17 cellular contexts compared by ENCODE assay signal in the genomic region with DNA sequence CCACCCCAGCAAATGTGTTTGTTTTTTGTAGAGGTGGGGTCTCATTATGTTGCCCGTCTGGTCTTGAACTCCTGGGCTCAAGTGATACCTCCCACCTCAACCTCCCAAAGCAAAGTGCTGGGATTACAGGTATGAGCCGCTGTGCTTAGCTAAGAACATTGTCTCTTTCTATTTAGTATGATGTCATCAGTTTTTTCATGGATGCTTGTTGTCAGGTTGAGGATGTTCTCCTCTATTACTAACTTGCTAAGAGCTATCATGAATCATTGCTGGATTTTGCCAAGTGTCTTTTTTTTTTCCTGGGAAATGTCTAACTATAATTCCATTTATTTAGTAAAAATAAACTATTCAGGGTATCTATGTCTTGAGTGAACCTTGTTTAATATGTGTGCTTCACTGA. TPM values are rescaled to one million over a fixed set of nuclear protein-coding genes. Genes with fewer than 3 reads are reported as not detected.
DNase-seq lines count a peak whose midpoint lies in the region; ATAC-seq, FAIRE-seq and TF ChIP-seq lines count a peak whose summit lies in the region.
"Had no signal": no experiment of that assay in that cellular context is flagged by ENCODE, and none has a peak within 500 bp of the region (broad histone marks: within the 10 kb centered on the region; RNA-seq: fewer than 3 reads in every experiment).

No MANE protein-coding gene starts in this region.

- TF ChIP-seq EP300 in GM12878 (IDR thresholded peaks at IDR 0.05; ENCODE audit: borderline replicate concordance in 1 of 2, control insufficient read depth in 1 of 2, low read depth in 2 of 2, low read length in 2 of 2), result no peak
- TF ChIP-seq EP300 in HepG2 (IDR thresholded peaks at IDR 0.05; ENCODE audit: low read depth in 2 of 2, low read length in 2 of 2), result no peak
- no peak for TF ChIP-seq EP300 in HepG2 (CRISPR knock-in tag; IDR thresholded peaks at IDR 0.05; ENCODE audit: borderline replicate concordance)

- H3K36me3 ChIP-seq in GM12878 (ENCODE audit: control insufficient read depth in 2 of 2, insufficient read depth in 2 of 2, low read length in 1 of 2), result peaks cover 0 to 6% of the 10 kb centered on the region in 2 experiments; a peak in 3 of 4 replicates
- H3K36me3 ChIP-seq in HepG2 (replicated peaks in 1 of 2; ENCODE audit: control insufficient read depth in 1 of 2, insufficient read depth in 2 of 2, low read length in 2 of 2), result peaks cover 8 to 27% of the 10 kb centered on the region in 2 experiments

- no peak overlapping the region for H2AFZ ChIP-seq in GM12878 (ENCODE audit: control insufficient read depth, low read depth, low read length)
- no peak overlapping the region for H2AFZ ChIP-seq in HepG2 (ENCODE audit: low read length)

- H3K27me3 ChIP-seq in GM12878 (replicated peaks in 1 of 2; ENCODE audit: control insufficient read depth in 2 of 2, insufficient read depth in 2 of 2, low read length in 1 of 2) (no peaks in the 10 kb centered on the region), HepG2 (ENCODE audit: control insufficient read depth in 1 of 2, insufficient read depth in 2 of 2, low read length in 2 of 2) (no peaks in the 10 kb centered on the region)

- intact Hi-C loops in GM12878 (cut with micrococcal nuclease; ENCODE audit: unreplicated experiment) (no loop called here), HepG2 (cut with micrococcal nuclease; ENCODE audit: unreplicated experiment) (no loop called here)

- H3K27me3 Mint-ChIP-seq in type B pancreatic cell (no peaks in the 10 kb centered on the region), osteocyte (ENCODE audit: unreplicated experiment) (no peaks in the 10 kb centered on the region)
- H3K27me3 Mint-ChIP-seq in effector memory CD8-positive, alpha-beta T cell, result no peaks in the 10 kb centered on the region

- 95% methylated on average over 2 of the region's 2 CpGs for WGBS in GM12878 (ENCODE audit: insufficient coverage, insufficient replicate concordance, low lambda C conversion rate, missing lambda C conversion rate)
- 100% methylated on average over 2 of the region's 2 CpGs for WGBS in HepG2 (ENCODE audit: low lambda C conversion rate)

- BruUV-seq in GM12878 (replicated peaks; lab: Mats Ljungman, UMichigan) (no TSS peak), HepG2 (replicated peaks; lab: Mats Ljungman, UMichigan) (no TSS peak)

- H3K27ac ChIP-seq in GM12878 (ENCODE audit: control insufficient read depth, insufficient read depth), result no peak overlapping the region
- no peak overlapping the region for H3K27ac ChIP-seq in HepG2 (ENCODE audit: extremely low read length, insufficient read depth, low read length)
- H3K27ac ChIP-seq: C4-2B had no signal

- peak; percentile 9 for FAIRE-seq in GM12891 (lab: Jason Lieb, UNC)
- FAIRE-seq in GM12878 (lab: Jason Lieb, UNC), result no peak
- FAIRE-seq in HepG2 (lab: Jason Lieb, UNC), result no peak
- FAIRE-seq: H1 had no signal

- no peak overlapping the region for H3K27ac Mint-ChIP-seq in type B pancreatic cell
- H3K27ac Mint-ChIP-seq in osteocyte (ENCODE audit: unreplicated experiment), result no peak overlapping the region
- no peak overlapping the region for H3K27ac Mint-ChIP-seq in effector memory CD8-positive, alpha-beta T cell

- peaks cover 2% of the 10 kb centered on the region for H3K79me2 ChIP-seq in GM12878 (ENCODE audit: control insufficient read depth, insufficient read depth, low read length)
- H3K79me2 ChIP-seq in HepG2 (ENCODE audit: insufficient read depth, low read length), result peaks cover 59% of the 10 kb centered on the region

- H4K20me1 ChIP-seq in GM12878 (ENCODE audit: control insufficient read depth, insufficient read depth) (no peaks in the 10 kb centered on the region), HepG2 (ENCODE audit: insufficient read depth, low read length) (no peaks in the 10 kb centered on the region)

- CTCF ChIA-PET in GM12878 (lab: Yijun Ruan, JAX) (no interaction called here), HepG2 (lab: Yijun Ruan, JAX; ENCODE audit: low intra/inter-chr PET ratio, low total read pairs) (no interaction called here)

- DNase-seq in DMS 273 treated with DMSO at 0.1 percent for 48 hours (lab: John Stamatoyannopoulos, UW) (peak; percentile 11), GM12891 (ENCODE audit: insufficient read length, low spot score) (no peak), GM12878 (ENCODE audit: low read depth, low spot score) (no peak), HepG2 (ENCODE audit: low spot score) (no peak), type B pancreatic cell (ENCODE audit: extremely low spot score, unreplicated experiment) (no peak), osteocyte (ENCODE audit: extremely low spot score, unreplicated experiment) (no peak)
- no peak for DNase-seq in effector memory CD8-positive, alpha-beta T cell
- DNase-seq: DMS153, NCI-H1048, NCI-H1436 treated with DMSO at 0.1 percent for 48 hours, NCI-H2029 treated with DMSO at 0.1 percent for 48 hours, NCI-H524 had no signal

- POLR2A ChIA-PET in GM12878 (lab: Charles Lee) (no interaction called here), HepG2 (lab: Yijun Ruan, JAX) (interaction anchor here (1.8 kb wide), 1 partner anchor 20 kb away, joined by 3 read pairs; no protein-coding TSS in a partner anchor)

- TF ChIP-seq POLR2A in GM12891 (IDR thresholded peaks at IDR 0.05; ENCODE audit: low read depth, low read length) (no peak), GM12878 (IDR thresholded peaks at IDR 0.05; ENCODE audit: low read depth, low read length) (no peak), HepG2 (IDR thresholded peaks at IDR 0.05; ENCODE audit: insufficient read depth in 1 of 2, low read depth in 2 of 2, low read length in 2 of 2) (no peak)

- in situ Hi-C loops in GM12878 (cut with MboI) (no loop called here), HepG2 (cut with HindIII; ENCODE audit: extremely low pct_ligation_motif_present, low pct_unique_long_range_greater_than_20kb) (no loop called here)

- no peaks in the 10 kb centered on the region for H3K4me1 ChIP-seq in GM12878 (ENCODE audit: control insufficient read depth, insufficient read depth, low read length)
- no peaks in the 10 kb centered on the region for H3K4me1 ChIP-seq in HepG2 (ENCODE audit: insufficient read depth, low read length)

- TF ChIP-seq RAD21 in GM12878 (IDR thresholded peaks at IDR 0.05; ENCODE audit: insufficient read depth, low read depth, low read length), result no peak
- no peak for TF ChIP-seq RAD21 in HepG2 (CRISPR knock-in tag; IDR thresholded peaks at IDR 0.05)

- no peak overlapping the region for H3K4me3 Mint-ChIP-seq in type B pancreatic cell
- H3K4me3 Mint-ChIP-seq in osteocyte (ENCODE audit: unreplicated experiment), result no peak overlapping the region
- H3K4me3 Mint-ChIP-seq in effector memory CD8-positive, alpha-beta T cell, result no peak overlapping the region

- H3K4me1 Mint-ChIP-seq in type B pancreatic cell (ENCODE audit: unreplicated experiment) (peaks cover under 1% of the 10 kb centered on the region), osteocyte (ENCODE audit: unreplicated experiment) (peaks cover 1% of the 10 kb centered on the region)
- peaks cover 2 to 23% of the 10 kb centered on the region in 2 donors for H3K4me1 Mint-ChIP-seq in effector memory CD8-positive, alpha-beta T cell (ENCODE audit: low read depth in 2 of 2)

- TF ChIP-seq CTCF in GM12878 (IDR thresholded peaks at IDR 0.05 in 2 of 3, conservative IDR thresholded peaks at IDR 0.05 in 1 of 3; ENCODE audit: control insufficient read depth in 2 of 3, extremely low read depth in 1 of 3, insufficient read depth in 1 of 3, low read depth in 3 of 3, low read length in 3 of 3) (no peak), HepG2 (CRISPR knock-in tag; IDR thresholded peaks at IDR 0.05) (no peak), type B pancreatic cell (conservative IDR thresholded peaks at IDR 0.05) (no peak), osteocyte (IDR thresholded peaks at IDR 0.05) (no peak)

- no peak overlapping the region for H3K4me3 ChIP-seq in GM12878
- H3K4me3 ChIP-seq in HepG2 (replicated peaks in 1 of 3; ENCODE audit: insufficient read depth in 1 of 3, low read depth in 2 of 3, low read length in 3 of 3), result no peak overlapping the region

- H3K9ac ChIP-seq in GM12878 (ENCODE audit: control insufficient read depth, insufficient read depth, low read length) (no peak overlapping the region), HepG2 (ENCODE audit: insufficient read depth, low read depth, low read length) (no peak overlapping the region)

- RAD21 ChIA-PET in GM12878 (lab: Charles Lee; ENCODE audit: unreplicated experiment), result no interaction called here

- ATAC-seq in GM12878 (no peak), HepG2 (no peak)
- ATAC-seq in effector memory CD8-positive, alpha-beta T cell (replicated peaks), result no peak

- no peaks in the 10 kb centered on the region; the same call in none of the 3 replicates for H3K9me3 ChIP-seq in GM12878 (replicated peaks; ENCODE audit: control insufficient read depth, insufficient read depth, low read length)
- H3K9me3 ChIP-seq in HepG2 (ENCODE audit: low read length), result no peaks in the 10 kb centered on the region

- SMC1A ChIA-PET in GM12878 (lab: Charles Lee; ENCODE audit: uncharacterized antibody, unreplicated experiment), result no interaction called here

- H3K36me3 Mint-ChIP-seq in type B pancreatic cell (peaks cover 33% of the 10 kb centered on the region), osteocyte (ENCODE audit: unreplicated experiment) (peaks cover 43% of the 10 kb centered on the region)
- peaks cover 39% of the 10 kb centered on the region for H3K36me3 Mint-ChIP-seq in effector memory CD8-positive, alpha-beta T cell (ENCODE audit: insufficient read depth)

- H3K9me3 Mint-ChIP-seq in type B pancreatic cell (no peaks in the 10 kb centered on the region), osteocyte (ENCODE audit: unreplicated experiment) (peaks cover 9% of the 10 kb centered on the region)
- H3K9me3 Mint-ChIP-seq in effector memory CD8-positive, alpha-beta T cell, result no peaks in the 10 kb centered on the region

- H3K4me2 ChIP-seq in GM12878 (ENCODE audit: control insufficient read depth, insufficient read depth) (no peak overlapping the region), HepG2 (ENCODE audit: low read depth, low read length) (no peak overlapping the region)

RNA-seq across cellular contexts. Expression of a gene that starts 19.0 kb away (rescaled TPM):
- polyA plus RNA-seq in GM12891 (2012; ENCODE audit: low read depth, missing spikeins), result 76.2 TPM
- total RNA-seq in GM12878 (2013; cell fraction: nucleolus; rRNA removed), result 6.9 and 9.0 TPM in 2 replicates
- total RNA-seq in GM12878 (2014; rRNA removed) (58.5 and 59.8 TPM in 2 replicates), GM12878 (2014; rRNA removed; fragmentation: Illumina TruSeq; extraction: Trizol) (60.3 and 64.0 TPM in 2 replicates), GM12878 (2021) (69.0 and 71.7 TPM in 2 replicates), HepG2 (2016; rRNA removed; fragmentation: Illumina TruSeq; extraction: Trizol) (136 and 167 TPM in 2 replicates), type B pancreatic cell (ENCODE audit: low replicate concordance) (60.2 and 86.4 TPM in 2 replicates), osteocyte (48.2 and 50.8 TPM in 2 replicates)
- polyA plus RNA-seq in GM12878 (2011; ENCODE audit: low read depth), result 44.9 TPM
- polyA plus RNA-seq in GM12878 (2011; rRNA removed) (66.3 and 108 TPM in 2 replicates), GM12878 (2014; fragmentation: Illumina TruSeq; extraction: Trizol) (54.7 and 56.9 TPM in 2 replicates), GM12878 (2014; fragmentation: Nextera tagmentation; extraction: Ambion mirVana) (10 to 100 TPM; 22.5 to 68.5 TPM), GM12878 (2014; rRNA removed) (46.0 and 55.9 TPM in 2 replicates), GM12878 (2016; fragmentation: Nextera tagmentation; extraction: Ambion mirVana) (100 to 1,000 TPM; 149 to 164 TPM), HepG2 (2011; rRNA removed) (30.6 and 38.8 TPM in 2 replicates)
- 29.2 and 32.5 TPM in 2 replicates for polyA plus RNA-seq in GM12878 (2011; cell fraction: cytosol; rRNA removed)
- 15.3 and 20.0 TPM in 2 replicates for polyA plus RNA-seq in GM12878 (2011; cell fraction: nucleus; rRNA removed)
- 61.1 and 69.3 TPM in 2 replicates for polyA plus RNA-seq in GM12878 (2012)
- 8.1 and 10.4 TPM in 2 replicates for polyA minus RNA-seq in GM12878 (2011; rRNA and poly(A)+ RNA removed)
- polyA minus RNA-seq in GM12878 (2011; cell fraction: cytosol; rRNA and poly(A)+ RNA removed), result 12.4 and 12.6 TPM in 2 replicates
- 5.7 and 7.3 TPM in 2 replicates for polyA minus RNA-seq in GM12878 (2011; cell fraction: nucleus; rRNA and poly(A)+ RNA removed)
- total RNA-seq in HepG2 (2016; cell fraction: cytosol; rRNA removed; fragmentation: Illumina TruSeq; extraction: Trizol; ENCODE audit: low read depth), result 55.7 and 74.9 TPM in 2 replicates
- 135 and 177 TPM in 2 replicates for total RNA-seq in HepG2 (2016; cell fraction: insoluble cytoplasmic fraction; rRNA removed; fragmentation: Illumina TruSeq; extraction: Trizol)
- total RNA-seq in HepG2 (2016; cell fraction: membrane; rRNA removed; fragmentation: Illumina TruSeq; extraction: Trizol), result 99.6 and 124 TPM in 2 replicates
- total RNA-seq in HepG2 (2016; cell fraction: nucleus; rRNA removed; fragmentation: Illumina TruSeq; extraction: Trizol), result 59.5 and 60.1 TPM in 2 replicates
- 20.0 and 25.7 TPM in 2 replicates for polyA plus RNA-seq in HepG2 (2011; cell fraction: cytosol; rRNA removed)
- 4.9 and 6.2 TPM in 2 replicates for polyA plus RNA-seq in HepG2 (2011; cell fraction: nucleus; rRNA removed)
- polyA plus RNA-seq in HepG2 (2012), result 44.9 and 69.4 TPM in 2 replicates
- 87.5 and 128 TPM in 2 replicates for polyA plus RNA-seq in HepG2 (2016; cell fraction: cytosol; fragmentation: Illumina TruSeq; extraction: Trizol; ENCODE audit: low read depth)
- 185 and 198 TPM in 2 replicates for polyA plus RNA-seq in HepG2 (2016; cell fraction: insoluble cytoplasmic fraction; fragmentation: Illumina TruSeq; extraction: Trizol; ENCODE audit: low read depth)
- polyA plus RNA-seq in HepG2 (2016; cell fraction: membrane; fragmentation: Illumina TruSeq; extraction: Trizol; ENCODE audit: low read depth), result 103 and 146 TPM in 2 replicates
- polyA plus RNA-seq in HepG2 (2016; cell fraction: nucleus; fragmentation: Illumina TruSeq; extraction: Trizol; ENCODE audit: insufficient read depth, low read depth), result 116 and 120 TPM in 2 replicates
- 6.2 and 10.8 TPM in 2 replicates for polyA minus RNA-seq in HepG2 (2011; rRNA and poly(A)+ RNA removed; ENCODE audit: low replicate concordance)
- 11.6 and 17.2 TPM in 2 replicates for polyA minus RNA-seq in HepG2 (2011; cell fraction: cytosol; rRNA and poly(A)+ RNA removed)
- polyA minus RNA-seq in HepG2 (2011; cell fraction: nucleus; rRNA and poly(A)+ RNA removed), result 10.8 and 11.7 TPM in 2 replicates

RNA-seq across cellular contexts. Expression of a gene that starts 19.4 kb away (rescaled TPM):
- 27.9 TPM for polyA plus RNA-seq in GM12891 (2012; ENCODE audit: low read depth, missing spikeins)
- 188 and 208 TPM in 2 replicates for total RNA-seq in GM12878 (2013; cell fraction: nucleolus; rRNA removed)
- total RNA-seq in GM12878 (2014; rRNA removed) (25.9 and 29.3 TPM in 2 replicates), GM12878 (2014; rRNA removed; fragmentation: Illumina TruSeq; extraction: Trizol) (36.6 and 39.6 TPM in 2 replicates), GM12878 (2021) (26.2 and 27.8 TPM in 2 replicates), HepG2 (2016; rRNA removed; fragmentation: Illumina TruSeq; extraction: Trizol) (24.7 and 26.9 TPM in 2 replicates), type B pancreatic cell (ENCODE audit: low replicate concordance) (27.2 and 38.3 TPM in 2 replicates), osteocyte (56.8 and 60.9 TPM in 2 replicates)
- 21.0 TPM for polyA plus RNA-seq in GM12878 (2011; ENCODE audit: low read depth)
- polyA plus RNA-seq in GM12878 (2011; rRNA removed) (62.7 and 98.0 TPM in 2 replicates), GM12878 (2014; fragmentation: Illumina TruSeq; extraction: Trizol) (40.6 and 47.5 TPM in 2 replicates), GM12878 (2014; fragmentation: Nextera tagmentation; extraction: Ambion mirVana) (10 to 100 TPM; 11.4 to 18.3 TPM), GM12878 (2014; rRNA removed) (24.2 and 29.5 TPM in 2 replicates), GM12878 (2016; fragmentation: Nextera tagmentation; extraction: Ambion mirVana) (10 to 100 TPM; 51.2 to 58.1 TPM), HepG2 (2011; rRNA removed) (29.8 and 33.7 TPM in 2 replicates)
- 30.7 and 48.6 TPM in 2 replicates for polyA plus RNA-seq in GM12878 (2011; cell fraction: cytosol; rRNA removed)
- 40.0 and 42.7 TPM in 2 replicates for polyA plus RNA-seq in GM12878 (2011; cell fraction: nucleus; rRNA removed)
- polyA plus RNA-seq in GM12878 (2012), result 28.6 and 30.5 TPM in 2 replicates
- 71.9 and 140 TPM in 2 replicates for polyA minus RNA-seq in GM12878 (2011; rRNA and poly(A)+ RNA removed)
- polyA minus RNA-seq in GM12878 (2011; cell fraction: cytosol; rRNA and poly(A)+ RNA removed), result 16.7 and 20.0 TPM in 2 replicates
- 51.3 and 71.8 TPM in 2 replicates for polyA minus RNA-seq in GM12878 (2011; cell fraction: nucleus; rRNA and poly(A)+ RNA removed)
- total RNA-seq in HepG2 (2016; cell fraction: cytosol; rRNA removed; fragmentation: Illumina TruSeq; extraction: Trizol; ENCODE audit: low read depth), result 19.2 and 19.8 TPM in 2 replicates
- 24.4 and 26.6 TPM in 2 replicates for total RNA-seq in HepG2 (2016; cell fraction: insoluble cytoplasmic fraction; rRNA removed; fragmentation: Illumina TruSeq; extraction: Trizol)
- total RNA-seq in HepG2 (2016; cell fraction: membrane; rRNA removed; fragmentation: Illumina TruSeq; extraction: Trizol), result 30.2 and 31.2 TPM in 2 replicates
- 35.5 and 41.2 TPM in 2 replicates for total RNA-seq in HepG2 (2016; cell fraction: nucleus; rRNA removed; fragmentation: Illumina TruSeq; extraction: Trizol)
- 18.7 and 31.3 TPM in 2 replicates for polyA plus RNA-seq in HepG2 (2011; cell fraction: cytosol; rRNA removed)
- 24.6 and 25.9 TPM in 2 replicates for polyA plus RNA-seq in HepG2 (2011; cell fraction: nucleus; rRNA removed)
- polyA plus RNA-seq in HepG2 (2012), result 17.8 and 22.4 TPM in 2 replicates
- 7.0 and 7.9 TPM in 2 replicates for polyA plus RNA-seq in HepG2 (2016; cell fraction: cytosol; fragmentation: Illumina TruSeq; extraction: Trizol; ENCODE audit: low read depth)
- polyA plus RNA-seq in HepG2 (2016; cell fraction: insoluble cytoplasmic fraction; fragmentation: Illumina TruSeq; extraction: Trizol; ENCODE audit: low read depth), result 26.4 and 26.6 TPM in 2 replicates
- polyA plus RNA-seq in HepG2 (2016; cell fraction: membrane; fragmentation: Illumina TruSeq; extraction: Trizol; ENCODE audit: low read depth), result 18.2 and 18.5 TPM in 2 replicates
- polyA plus RNA-seq in HepG2 (2016; cell fraction: nucleus; fragmentation: Illumina TruSeq; extraction: Trizol; ENCODE audit: insufficient read depth, low read depth), result 30.5 and 31.0 TPM in 2 replicates
- polyA minus RNA-seq in HepG2 (2011; rRNA and poly(A)+ RNA removed; ENCODE audit: low replicate concordance), result 20.4 and 41.0 TPM in 2 replicates
- 19.0 and 23.2 TPM in 2 replicates for polyA minus RNA-seq in HepG2 (2011; cell fraction: cytosol; rRNA and poly(A)+ RNA removed)
- 115 and 116 TPM in 2 replicates for polyA minus RNA-seq in HepG2 (2011; cell fraction: nucleus; rRNA and poly(A)+ RNA removed)

RNA-seq across cellular contexts. Expression of a gene that starts 42.0 kb away (rescaled TPM):
- polyA plus RNA-seq in GM12891 (2012; ENCODE audit: low read depth, missing spikeins), result 0.03 TPM
- 0.73 TPM in 1 of 2 replicates, not detected in the other for total RNA-seq in GM12878 (2013; cell fraction: nucleolus; rRNA removed)
- 0.22 TPM in 1 of 2 replicates, not detected in the other for total RNA-seq in GM12878 (2014; rRNA removed)
- total RNA-seq in GM12878 (2014; rRNA removed; fragmentation: Illumina TruSeq; extraction: Trizol), result not detected in 2 replicates
- not detected in 2 replicates for total RNA-seq in GM12878 (2021)
- not detected for polyA plus RNA-seq in GM12878 (2011; ENCODE audit: low read depth)
- polyA plus RNA-seq in GM12878 (2011; rRNA removed), result 0.07 and 0.22 TPM in 2 replicates
- 0.07 and 0.12 TPM in 2 replicates for polyA plus RNA-seq in GM12878 (2011; cell fraction: cytosol; rRNA removed)
- polyA plus RNA-seq in GM12878 (2011; cell fraction: nucleus; rRNA removed), result 0.21 and 0.26 TPM in 2 replicates
- not detected in 2 replicates for polyA plus RNA-seq in GM12878 (2012)
- 0.13 TPM in 1 of 2 replicates, not detected in the other for polyA plus RNA-seq in GM12878 (2014; fragmentation: Illumina TruSeq; extraction: Trizol)
- polyA plus RNA-seq in GM12878 (2014; fragmentation: Nextera tagmentation; extraction: Ambion mirVana), result not detected
- not detected in 2 replicates for polyA plus RNA-seq in GM12878 (2014; rRNA removed)
- polyA plus RNA-seq in GM12878 (2016; fragmentation: Nextera tagmentation; extraction: Ambion mirVana), result not detected
- polyA minus RNA-seq in GM12878 (2011; rRNA and poly(A)+ RNA removed), result 0.05 and 0.29 TPM in 2 replicates
- not detected in 2 replicates for polyA minus RNA-seq in GM12878 (2011; cell fraction: cytosol; rRNA and poly(A)+ RNA removed)
- polyA minus RNA-seq in GM12878 (2011; cell fraction: nucleus; rRNA and poly(A)+ RNA removed), result 0.29 and 0.60 TPM in 2 replicates
- 0.02 and 0.03 TPM in 2 replicates for total RNA-seq in HepG2 (2016; rRNA removed; fragmentation: Illumina TruSeq; extraction: Trizol)
- total RNA-seq in HepG2 (2016; cell fraction: cytosol; rRNA removed; fragmentation: Illumina TruSeq; extraction: Trizol; ENCODE audit: low read depth), result under 0.01 TPM in 1 of 2 replicates, not detected in the other
- total RNA-seq in HepG2 (2016; cell fraction: insoluble cytoplasmic fraction; rRNA removed; fragmentation: Illumina TruSeq; extraction: Trizol), result 0.06 TPM in 1 of 2 replicates, not detected in the other
- total RNA-seq in HepG2 (2016; cell fraction: membrane; rRNA removed; fragmentation: Illumina TruSeq; extraction: Trizol), result not detected in 2 replicates
- 0.06 TPM in 1 of 2 replicates, not detected in the other for total RNA-seq in HepG2 (2016; cell fraction: nucleus; rRNA removed; fragmentation: Illumina TruSeq; extraction: Trizol)
- 0.03 TPM in 1 of 2 replicates, not detected in the other for polyA plus RNA-seq in HepG2 (2011; rRNA removed)
- polyA plus RNA-seq in HepG2 (2011; cell fraction: cytosol; rRNA removed), result 0.04 and 0.17 TPM in 2 replicates
- polyA plus RNA-seq in HepG2 (2011; cell fraction: nucleus; rRNA removed), result 0.12 TPM in 1 of 2 replicates, not detected in the other
- polyA plus RNA-seq in HepG2 (2012), result 0.05 TPM in 1 of 2 replicates, not detected in the other
- not detected in 2 replicates for polyA plus RNA-seq in HepG2 (2016; cell fraction: cytosol; fragmentation: Illumina TruSeq; extraction: Trizol; ENCODE audit: low read depth)
- not detected in 2 replicates for polyA plus RNA-seq in HepG2 (2016; cell fraction: insoluble cytoplasmic fraction; fragmentation: Illumina TruSeq; extraction: Trizol; ENCODE audit: low read depth)
- not detected in 2 replicates for polyA plus RNA-seq in HepG2 (2016; cell fraction: membrane; fragmentation: Illumina TruSeq; extraction: Trizol; ENCODE audit: low read depth)
- polyA plus RNA-seq in HepG2 (2016; cell fraction: nucleus; fragmentation: Illumina TruSeq; extraction: Trizol; ENCODE audit: insufficient read depth, low read depth), result not detected in 2 replicates
- 0.05 TPM in 1 of 2 replicates, not detected in the other for polyA minus RNA-seq in HepG2 (2011; rRNA and poly(A)+ RNA removed; ENCODE audit: low replicate concordance)
- not detected in 2 replicates for polyA minus RNA-seq in HepG2 (2011; cell fraction: cytosol; rRNA and poly(A)+ RNA removed)
- 0.12 and 0.13 TPM in 2 replicates for polyA minus RNA-seq in HepG2 (2011; cell fraction: nucleus; rRNA and poly(A)+ RNA removed)
- 0.14 and 0.39 TPM in 2 replicates for total RNA-seq in type B pancreatic cell (ENCODE audit: low replicate concordance)
- total RNA-seq in osteocyte, result 0.10 and 0.94 TPM in 2 replicates
- total RNA-seq: G401, H1, HT1080, SK-MEL-5 had no signal
